ENCODE assay signal across 1 cellular context in the genomic region with DNA sequence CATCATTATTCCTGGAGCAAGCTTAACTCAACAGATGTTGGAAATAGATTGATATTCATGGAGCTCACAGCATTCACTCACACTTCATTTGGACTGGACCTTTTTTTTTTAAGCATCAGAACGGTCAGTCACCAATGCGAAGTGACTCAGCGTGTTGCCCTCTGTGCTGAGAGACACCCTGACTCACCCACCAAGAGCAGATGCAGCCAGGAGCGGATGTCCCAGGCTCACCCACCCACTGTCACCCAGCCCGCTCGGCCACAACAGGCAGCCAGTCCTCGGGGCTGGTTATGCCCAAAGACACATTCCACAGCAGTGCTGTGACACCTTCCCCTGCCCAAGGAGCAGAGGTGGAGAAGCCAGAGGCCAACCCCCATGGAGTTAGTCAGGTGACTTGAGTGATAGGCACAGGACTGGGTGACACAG.
TF ChIP-seq lines count a peak whose summit lies in the region.

No MANE protein-coding gene starts in this region.

TF ChIP-seq in HCT116, 20 proteins besides CTCF, POLR2A, EP300 and RAD21 (continued from another document):
- no peak for TF ChIP-seq REST (IDR thresholded peaks at IDR 0.05; ENCODE audit: low read depth)
- no peak for TF ChIP-seq ATF3 (IDR thresholded peaks at IDR 0.05)
- TF ChIP-seq JUND (IDR thresholded peaks at IDR 0.05): peak; percentile 73
- no peak for TF ChIP-seq CEBPB (IDR thresholded peaks at IDR 0.05; ENCODE audit: low read depth)
- no peak for TF ChIP-seq ELF1 (IDR thresholded peaks at IDR 0.05; ENCODE audit: borderline replicate concordance, low read depth)
